ENCODE assay signal across 1 cellular context in the genomic region with DNA sequence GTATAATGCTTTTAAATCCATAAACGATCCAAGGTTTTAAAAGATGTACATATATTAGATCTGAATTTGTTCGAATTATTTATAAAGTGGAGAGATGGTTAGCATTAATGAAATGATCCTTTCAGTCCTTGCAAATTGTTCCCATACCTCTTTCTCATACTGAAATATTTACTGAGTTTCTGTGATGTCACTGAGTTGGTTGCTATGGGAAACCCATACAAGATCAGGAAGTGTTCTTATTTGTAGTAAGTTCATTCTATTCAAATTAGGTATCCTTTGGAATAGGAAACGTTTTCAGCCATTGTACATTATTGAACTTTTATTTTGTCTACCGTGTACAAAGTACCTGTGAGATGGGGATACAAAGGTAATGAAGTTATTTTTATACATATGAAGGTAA.
TF ChIP-seq lines count a peak whose summit lies in the region.

No MANE protein-coding gene starts in this region.

TF ChIP-seq in GM12878, 131 proteins besides CTCF, POLR2A, EP300 and RAD21 (continued from another document):
- TF ChIP-seq, protein P1, sequence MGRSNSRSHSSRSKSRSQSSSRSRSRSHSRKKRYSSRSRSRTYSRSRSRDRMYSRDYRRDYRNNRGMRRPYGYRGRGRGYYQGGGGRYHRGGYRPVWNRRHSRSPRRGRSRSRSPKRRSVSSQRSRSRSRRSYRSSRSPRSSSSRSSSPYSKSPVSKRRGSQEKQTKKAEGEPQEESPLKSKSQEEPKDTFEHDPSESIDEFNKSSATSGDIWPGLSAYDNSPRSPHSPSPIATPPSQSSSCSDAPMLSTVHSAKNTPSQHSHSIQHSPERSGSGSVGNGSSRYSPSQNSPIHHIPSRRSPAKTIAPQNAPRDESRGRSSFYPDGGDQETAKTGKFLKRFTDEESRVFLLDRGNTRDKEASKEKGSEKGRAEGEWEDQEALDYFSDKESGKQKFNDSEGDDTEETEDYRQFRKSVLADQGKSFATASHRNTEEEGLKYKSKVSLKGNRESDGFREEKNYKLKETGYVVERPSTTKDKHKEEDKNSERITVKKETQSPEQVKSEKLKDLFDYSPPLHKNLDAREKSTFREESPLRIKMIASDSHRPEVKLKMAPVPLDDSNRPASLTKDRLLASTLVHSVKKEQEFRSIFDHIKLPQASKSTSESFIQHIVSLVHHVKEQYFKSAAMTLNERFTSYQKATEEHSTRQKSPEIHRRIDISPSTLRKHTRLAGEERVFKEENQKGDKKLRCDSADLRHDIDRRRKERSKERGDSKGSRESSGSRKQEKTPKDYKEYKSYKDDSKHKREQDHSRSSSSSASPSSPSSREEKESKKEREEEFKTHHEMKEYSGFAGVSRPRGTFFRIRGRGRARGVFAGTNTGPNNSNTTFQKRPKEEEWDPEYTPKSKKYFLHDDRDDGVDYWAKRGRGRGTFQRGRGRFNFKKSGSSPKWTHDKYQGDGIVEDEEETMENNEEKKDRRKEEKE (IDR thresholded peaks at IDR 0.05), result no peak
- no peak for TF ChIP-seq STAT1 (conservative IDR thresholded peaks at IDR 0.05)
- TF ChIP-seq TCF7 (IDR thresholded peaks at IDR 0.05; ENCODE audit: borderline replicate concordance), result no peak
- TF ChIP-seq, protein P2, sequence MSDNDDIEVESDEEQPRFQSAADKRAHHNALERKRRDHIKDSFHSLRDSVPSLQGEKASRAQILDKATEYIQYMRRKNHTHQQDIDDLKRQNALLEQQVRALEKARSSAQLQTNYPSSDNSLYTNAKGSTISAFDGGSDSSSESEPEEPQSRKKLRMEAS (IDR thresholded peaks at IDR 0.05; ENCODE audit: low read depth, low read length), result no peak
- TF ChIP-seq YY1 (IDR thresholded peaks at IDR 0.05; ENCODE audit: low read depth, low read length), result no peak
- TF ChIP-seq TCF12 (IDR thresholded peaks at IDR 0.05; ENCODE audit: low read depth, low read length), result no peak
- no peak for TF ChIP-seq SIN3A (IDR thresholded peaks at IDR 0.05; ENCODE audit: low read depth, low read length)
